11 cellular contexts compared by ENCODE assay signal in genomic region chr2:1367584-1367983, GRCh38. TPM values are rescaled to one million over a fixed set of nuclear protein-coding genes. Genes with fewer than 3 reads are reported as not detected.
"Had no signal": no experiment of that assay in that cellular context is flagged by ENCODE, and none has a peak within 500 bp of the region (broad histone marks: within the 10 kb centered on the region; RNA-seq: fewer than 3 reads in every experiment).

No MANE protein-coding gene starts in this region.

- H3K36me3 ChIP-seq: HAP-1 had no signal

- H3K9me3 ChIP-seq: HAP-1 had no signal

- H3K4me3 ChIP-seq: GM23248, HAP-1, K562 had no signal

- H3K9ac ChIP-seq: GM23248 had no signal

- DNase-seq: GM23248, GOT3, H7, HFFc6, IMR-90, KG1 had no signal

- ATAC-seq: HCT116, K562 had no signal

- H3K27ac ChIP-seq: GM23248, HL-60 had no signal

- H3K4me1 ChIP-seq: HAP-1 had no signal

RNA-seq across cellular contexts. Expression of gene TPO, which starts 45.7 kb away (rescaled TPM):
- total RNA-seq: GM23248, H4, H7, HFFc6, IMR-90, K562 had no signal
- polyA plus RNA-seq: GM23248, IMR-90, K562 had no signal
